In genomic region chr5:94847726-94848125, GRCh38 we compare ENCODE assay signal across 26 cellular contexts.
"Had no signal": no experiment of that assay in that cellular context is flagged by ENCODE, and none has a peak within 500 bp of the region (broad histone marks: within the 10 kb centered on the region; RNA-seq: fewer than 3 reads in every experiment).

No MANE protein-coding gene starts in this region.

- H3K27ac Mint-ChIP-seq: activated CD4-positive, alpha-beta T cell treated with anti-CD3 and anti-CD28 coated beads for 36 hours; activated CD4-positive, alpha-beta T cell treated with anti-CD3 and anti-CD28 coated beads, Interleukin-2, amount 10 ng/mL, durations not matched to agents 7 days and 5 days; activated CD8-positive, alpha-beta T cell treated with anti-CD3 and anti-CD28 coated beads, Interleukin-2, amount 10 ng/mL, durations not matched to agents 7 days and 5 days; activated naive CD4-positive, alpha-beta T cell treated with anti-CD3 and anti-CD28 coated beads for 36 hours; activated T-helper 1 cell treated with anti-CD3 and anti-CD28 coated beads, Interleukin-12 subunit alpha, Interleukin-12 subunit beta, Interleukin-2, Interleukin-4 antibody, amounts not matched to agents 30 ng/mL and 10 ng/mL and 1 ng/mL, durations not matched to agents 14 hours and 24 hours and 36 hours had no signal

- DNase-seq: activated CD4-positive, alpha-beta T cell treated with anti-CD3 and anti-CD28 coated beads, Interleukin-2, amount 10 ng/mL, durations not matched to agents 7 days and 5 days; activated CD4-positive, alpha-beta T cell treated with anti-CD3 and anti-CD28 coated beads, Interleukin-2, amount 50 U/mL, for 48 hours; activated CD8-positive, alpha-beta T cell treated with anti-CD3 and anti-CD28 coated beads, Interleukin-2, amount 10 ng/mL, durations not matched to agents 7 days and 5 days; activated gamma-delta T cell treated with Interleukin-2 at 50 U/mL for 16 hours; activated naive CD4-positive, alpha-beta T cell treated with anti-CD3 and anti-CD28 coated beads for 36 hours; activated T-cell treated with anti-CD3 and anti-CD28 coated beads for 4 hours; activated T-cell treated with anti-CD3 and anti-CD28 coated beads, Interleukin-2, amount 50 U/mL, for 4 hours; adrenal gland; body of pancreas; KG1; NCI-H1105; NCI-H1417 treated with DMSO at 0.1 percent for 48 hours; NCI-H1694 treated with DMSO at 0.1 percent for 48 hours; NCI-H2029; NCI-H510A; NCI-H526; NCI-H748 treated with DMSO at 0.1 percent for 48 hours; NK-92 treated with Interleukin-12 subunit alpha and Interleukin-12 subunit beta, amount 100 ng/mL, for 24 hours; OCI-M1; Right ventricle myocardium superior; SW 1271; T1000 had no signal

- H3K4me3 Mint-ChIP-seq: activated CD4-positive, alpha-beta T cell treated with anti-CD3 and anti-CD28 coated beads for 36 hours; activated CD4-positive, alpha-beta T cell treated with anti-CD3 and anti-CD28 coated beads, Interleukin-2, amount 10 ng/mL, durations not matched to agents 7 days and 5 days; activated CD8-positive, alpha-beta T cell treated with anti-CD3 and anti-CD28 coated beads, Interleukin-2, amount 10 ng/mL, durations not matched to agents 7 days and 5 days; activated naive CD4-positive, alpha-beta T cell treated with anti-CD3 and anti-CD28 coated beads for 36 hours; activated T-cell treated with anti-CD3 and anti-CD28 coated beads, Interleukin-2, amount 50 U/mL, for 4 hours; activated T-helper 1 cell treated with anti-CD3 and anti-CD28 coated beads, Interleukin-12 subunit alpha, Interleukin-12 subunit beta, Interleukin-2, Interleukin-4 antibody, amounts not matched to agents 30 ng/mL and 10 ng/mL and 1 ng/mL, durations not matched to agents 14 hours and 24 hours and 36 hours had no signal

- H3K9me3 ChIP-seq: adrenal gland, body of pancreas, breast epithelium had no signal

- ATAC-seq: activated CD8-positive, alpha-beta T cell treated with anti-CD3 and anti-CD28 coated beads, Interleukin-2, amount 10 ng/mL, durations not matched to agents 7 days and 5 days; activated T-cell treated with anti-CD3 and anti-CD28 coated beads, Interleukin-2, amount 50 U/mL, for 4 hours; body of pancreas had no signal

- H3K27me3 Mint-ChIP-seq: activated CD4-positive, alpha-beta T cell treated with anti-CD3 and anti-CD28 coated beads for 36 hours had no signal

- H3K36me3 Mint-ChIP-seq: activated naive CD4-positive, alpha-beta T cell treated with anti-CD3 and anti-CD28 coated beads, Interleukin-2, amount 50 U/mL, for 72 hours had no signal
